8 cellular contexts compared by ENCODE assay signal in genomic region chr19:41310031-41310831, GRCh38. TPM values are rescaled to one million over a fixed set of nuclear protein-coding genes. Genes with fewer than 3 reads are reported as not detected.
DNase-seq lines count a peak whose midpoint lies in the region; ATAC-seq and TF ChIP-seq lines count a peak whose summit lies in the region.

Gene CCDC97, plus strand, starts transcription at chr19:41310172. Its CDS starts 139 bp downstream, at chr19:41310311.

- POLR2A ChIA-PET in OCI-LY7 (lab: Charles Lee) = no interaction called here

- peaks cover 5% of the 10 kb centered on the region; the same call in 1 of the 2 replicates for H3K4me1 ChIP-seq in HUES64 (ENCODE audit: insufficient read depth, low read length)
- H3K4me1 ChIP-seq in OCI-LY7 (ENCODE audit: insufficient read depth, low read length, poor library complexity, severe bottlenecking) = peaks cover 44% of the 10 kb centered on the region
- H3K4me1 ChIP-seq in mucosa of descending colon (ENCODE audit: low read depth) = peaks cover 23% of the 10 kb centered on the region

- no peaks in the 10 kb centered on the region for H4K20me1 ChIP-seq in OCI-LY7 (ENCODE audit: insufficient read depth, low read length)

- peak; percentile 97 for DNase-seq in COLO829 (ENCODE audit: low spot score)
- peak; percentile 93 for DNase-seq in OCI-LY7 (ENCODE audit: low spot score)
- DNase-seq in activated T-cell treated with anti-CD3 and anti-CD28 coated beads for 24 hours (ENCODE audit: low read depth) = peak; percentile 81
- DNase-seq in epithelial cell of esophagus (ENCODE audit: low read depth) = peak; percentile 86
- peak; percentile 86 to 92 (median 91) for DNase-seq in mucosa of descending colon
- DNase-seq in stimulated activated CD8-positive, alpha-beta memory T cell treated with anti-CD3 and anti-CD28 coated beads, Interleukin-4, amount 100 ng/mL, for 4 hours (ENCODE audit: low read depth in 2 of 2, low spot score in 1 of 2) = peak; percentile 80 to 81

- H3K27me3 ChIP-seq in HUES64 (ENCODE audit: insufficient read depth, low read length) = no peaks in the 10 kb centered on the region

- peak within 1 kb of the TSS; percentile 93 for H3K9ac ChIP-seq in HUES64 (ENCODE audit: low read depth, low read length)

- H3K4me3 ChIP-seq in HUES64 (ENCODE audit: low read length) = peak within 1 kb of the TSS; percentile 71
- H3K4me3 ChIP-seq in OCI-LY7 (ENCODE audit: low read depth, low read length, poor library complexity, severe bottlenecking) = peak within 1 kb of the TSS; percentile 77
- H3K4me3 ChIP-seq in epithelial cell of esophagus (ENCODE audit: low read length) = peak within 1 kb of the TSS; percentile 99
- H3K4me3 ChIP-seq in mucosa of descending colon = peak within 1 kb of the TSS; percentile 44

- CTCF ChIA-PET in OCI-LY7 (lab: Charles Lee; ENCODE audit: unreplicated experiment) = no interaction called here

- TF ChIP-seq CTCF in OCI-LY7 (conservative IDR thresholded peaks at IDR 0.05; ENCODE audit: low read length) (no peak), epithelial cell of esophagus (IDR thresholded peaks at IDR 0.05; ENCODE audit: insufficient read depth, low read depth, low read length, missing control alignments) (no peak), mucosa of descending colon (IDR thresholded peaks at IDR 0.05) (no peak)

- peaks cover 52% of the 10 kb centered on the region for H3K36me3 ChIP-seq in HUES64 (ENCODE audit: insufficient read depth, low read length)
- peaks cover 68% of the 10 kb centered on the region for H3K36me3 ChIP-seq in OCI-LY7 (ENCODE audit: insufficient read depth, low read length)
- H3K36me3 ChIP-seq in mucosa of descending colon (ENCODE audit: low read depth) = no peaks in the 10 kb centered on the region

- H3K27ac ChIP-seq in HUES64 (ENCODE audit: low read depth, low read length) (peak within 1 kb of the TSS; percentile 94), OCI-LY7 (ENCODE audit: low read depth, low read length, poor library complexity, severe bottlenecking) (peak within 1 kb of the TSS; percentile 68)

- H3K4me2 ChIP-seq in OCI-LY7 (ENCODE audit: low read length) = peak within 1 kb of the TSS; percentile 99

- TSS peak; percentile 57 for BruUV-seq in OCI-LY7 (replicated peaks; lab: Mats Ljungman, UMichigan)

- ATAC-seq in GM21360 (IDR thresholded peaks at IDR 0.05; ENCODE audit: unreplicated experiment) = peak; percentile 53
- ATAC-seq in mucosa of descending colon = peak; percentile 86

- H3K79me2 ChIP-seq in OCI-LY7 (ENCODE audit: insufficient read depth, low read depth, low read length) = peaks cover 18% of the 10 kb centered on the region

- intact Hi-C loops in OCI-LY7 (cut with micrococcal nuclease; ENCODE audit: unreplicated experiment) (loop anchor here (2.0 kb wide), 2 partner anchors 17 to 43 kb away; partner anchors contain the start of gene TGFB1), mucosa of descending colon (cut with DNase I, micrococcal nuclease) (no loop called here)

- WGBS in HUES64 = under 1% methylated on average over 47 of the region's 47 CpGs

- H2AFZ ChIP-seq in OCI-LY7 (ENCODE audit: low read length) = peak within 1 kb of the TSS; percentile 63

- H3K9me3 ChIP-seq in HUES64 (ENCODE audit: insufficient read depth, low read depth, low read length) (no peaks in the 10 kb centered on the region), OCI-LY7 (ENCODE audit: low read length) (no peaks in the 10 kb centered on the region), mucosa of descending colon (no peaks in the 10 kb centered on the region)

- no peaks in the 10 kb centered on the region for H3K9me2 ChIP-seq in OCI-LY7 (ENCODE audit: insufficient read depth, low read length)

RNA-seq across cellular contexts. Expression of gene CCDC97, which starts in this region (rescaled TPM):
- 21.2 TPM for polyA plus RNA-seq in HUES64 (2013, experiment 1 of 2)
- polyA plus RNA-seq in HUES64 (2013, experiment 2 of 2) = 23.6 TPM
- 14.4 and 15.0 TPM in 2 replicates for total RNA-seq in OCI-LY7 (2014; rRNA removed; shearing (Covaris generic))
- 35.0 and 36.6 TPM in 2 replicates for total RNA-seq in OCI-LY7 (2022)
- total RNA-seq in mucosa of descending colon = 10 to 100 TPM; 26.2 to 29.6 (median 27.0) TPM

Comparison
In these comparisons a context has a peak if more than half of its experiments do, and no peak if none do; other contexts are left out.
1. Peak in every context shown above with its lines: DNase-seq, ATAC-seq, H3K4me3 ChIP-seq and H3K27ac ChIP-seq.
2. H3K4me3 ChIP-seq: peak in every context shown above with its lines; median percentile 99 in epithelial cell of esophagus; 77 in OCI-LY7; 71 in HUES64; 44 in mucosa of descending colon.